In the genomic region with DNA sequence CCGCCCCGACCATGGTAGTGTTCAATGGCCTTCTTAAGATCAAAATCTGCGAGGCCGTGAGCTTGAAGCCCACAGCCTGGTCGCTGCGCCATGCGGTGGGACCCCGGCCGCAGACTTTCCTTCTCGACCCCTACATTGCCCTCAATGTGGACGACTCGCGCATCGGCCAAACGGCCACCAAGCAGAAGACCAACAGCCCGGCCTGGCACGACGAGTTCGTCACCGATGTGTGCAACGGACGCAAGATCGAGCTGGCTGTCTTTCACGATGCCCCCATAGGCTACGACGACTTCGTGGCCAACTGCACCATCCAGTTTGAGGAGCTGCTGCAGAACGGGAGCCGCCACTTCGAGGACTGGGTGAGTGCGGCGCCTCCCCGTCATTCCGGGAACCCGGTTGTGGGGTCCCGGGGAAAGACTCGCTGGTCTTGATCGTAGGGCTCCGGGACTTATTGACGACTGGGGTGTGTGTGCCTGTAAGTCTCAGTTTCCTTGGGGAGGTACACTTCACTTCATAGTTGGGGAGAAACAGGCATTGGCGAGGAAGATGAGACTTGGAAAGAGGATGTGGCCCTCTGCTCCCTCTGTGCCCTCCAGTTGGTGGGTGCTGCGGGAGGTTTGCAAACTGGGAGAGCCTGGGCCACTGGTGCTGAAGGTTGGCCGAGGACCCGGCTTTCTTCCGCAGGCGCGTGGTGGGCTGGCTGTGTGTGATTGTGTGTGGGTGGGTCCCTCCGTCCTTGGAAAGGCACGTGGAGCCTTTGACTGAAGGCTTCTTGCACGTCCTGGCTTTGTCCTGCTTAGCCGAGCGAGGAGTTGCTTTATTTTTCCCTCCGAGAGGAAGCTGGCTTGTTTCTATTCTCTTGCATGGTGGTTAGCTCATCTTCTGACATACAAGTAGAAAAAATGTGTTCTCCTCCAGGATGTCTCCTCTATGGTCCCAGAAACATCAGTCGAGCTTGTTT, we compare ENCODE assay signal across 8 cellular contexts. TPM values are rescaled to one million over a fixed set of nuclear protein-coding genes. Genes with fewer than 3 reads are reported as not detected.
DNase-seq lines count a peak whose midpoint lies in the region; ATAC-seq, FAIRE-seq and TF ChIP-seq lines count a peak whose summit lies in the region.

No MANE protein-coding gene starts in this region.

- no peak for ATAC-seq in lower lobe of right lung
- ATAC-seq in stimulated activated naive CD8-positive, alpha-beta T cell treated with anti-CD3 and anti-CD28 coated beads, Interleukin-15, Interleukin-2, amounts not matched to agents 100 U/mL and 50 U/mL, for 24 hours: no peak
- ATAC-seq in GM19455 (IDR thresholded peaks at IDR 0.05; ENCODE audit: unreplicated experiment): no peak

- peaks cover 0 to 2% (median 0%) of the 10 kb centered on the region in 7 donors for H3K9me3 Mint-ChIP-seq in CD14-positive monocyte

- intact Hi-C loops in CD14-positive monocyte (cut with micrococcal nuclease) (loop anchor here in 1 of 2 donors (5.0 kb wide), 2 partner anchors 75 to 240 kb away; no protein-coding TSS in a partner anchor), lower lobe of right lung (cut with DNase I) (no loop called here)

- H3K27ac Mint-ChIP-seq in CD14-positive monocyte: peak overlapping the region; percentile 54 to 86 (median 82)

- H3K27me3 ChIP-seq in WERI-Rb-1 (ENCODE audit: insufficient read depth, low read depth, severe bottlenecking) (peaks cover 14% of the 10 kb centered on the region), lower lobe of right lung (ENCODE audit: low read depth) (no peaks in the 10 kb centered on the region)

- H3K36me3 Mint-ChIP-seq in CD14-positive monocyte: peaks cover 6 to 7% of the 10 kb centered on the region in 2 donors

- H3K27ac ChIP-seq in WERI-Rb-1: no peak overlapping the region
- peak overlapping the region; percentile 98 for H3K27ac ChIP-seq in lower lobe of right lung

- TF ChIP-seq CTCF in CD14-positive monocyte (IDR thresholded peaks at IDR 0.05) (no peak), WERI-Rb-1 (IDR thresholded peaks at IDR 0.05; ENCODE audit: low read depth, low read length) (no peak), lower lobe of right lung (IDR thresholded peaks at IDR 0.05) (no peak), D721Med (IDR thresholded peaks at IDR 0.05; ENCODE audit: insufficient read depth, missing control alignments) (no peak)

- peak overlapping the region; percentile 55 for H3K4me3 ChIP-seq in Jurkat, Clone E6-1 (ENCODE audit: low read length)
- H3K4me3 ChIP-seq in WERI-Rb-1 (ENCODE audit: low read depth, low read length) (peak overlapping the region; percentile 54), lower lobe of right lung (peak overlapping the region; percentile 80)

- H3K27me3 Mint-ChIP-seq in CD14-positive monocyte (ENCODE audit: low read depth in 3 of 3): peaks cover 2 to 12% (median 3%) of the 10 kb centered on the region in 3 donors

- H3K9me3 ChIP-seq in WERI-Rb-1 (ENCODE audit: severe bottlenecking): no peaks in the 10 kb centered on the region
- H3K9me3 ChIP-seq in lower lobe of right lung: no peaks in the 10 kb centered on the region

- H3K36me3 ChIP-seq in WERI-Rb-1: no peaks in the 10 kb centered on the region
- no peaks in the 10 kb centered on the region for H3K36me3 ChIP-seq in lower lobe of right lung

- FAIRE-seq in D721Med (lab: Jason Lieb, UNC): no peak

- DNase-seq in CD14-positive monocyte (ENCODE audit: low spot score) (peak; percentile 49), WERI-Rb-1 (no peak), dermis blood vessel endothelial cell (peak; percentile 67), lower lobe of right lung (peak; percentile 66), D721Med (ENCODE audit: insufficient read length, low spot score) (no peak)
- DNase-seq in Jurkat, Clone E6-1 (ENCODE audit: low read depth, low spot score): no peak
- DNase-seq in stimulated activated naive CD8-positive, alpha-beta T cell treated with anti-CD3 and anti-CD28 coated beads, Interleukin-15, Interleukin-2, amounts not matched to agents 100 U/mL and 50 U/mL, for 24 hours: peak; percentile 35

- peak overlapping the region; percentile 95 to 99 for H3K4me3 Mint-ChIP-seq in CD14-positive monocyte

- H3K4me1 Mint-ChIP-seq in CD14-positive monocyte: peaks cover 42% of the 10 kb centered on the region

- H3K4me1 ChIP-seq in lower lobe of right lung: peaks cover 53% of the 10 kb centered on the region

RNA-seq across cellular contexts. Expression of a gene that starts 0.9 kb away (rescaled TPM):
- 1 to 10 TPM; 1.3 to 2.3 TPM for polyA plus RNA-seq in CD14-positive monocyte
- 3.9 TPM for polyA plus RNA-seq in Jurkat, Clone E6-1 (2012; ENCODE audit: insufficient read depth, insufficient read length)
- 46.5 and 52.8 TPM in 2 replicates for total RNA-seq in dermis blood vessel endothelial cell
- 85.0 TPM for total RNA-seq in lower lobe of right lung

RNA-seq across cellular contexts. Expression of a gene that starts 41.3 kb away (rescaled TPM):
- 1 to 10 TPM; 7.0 to 9.2 TPM for polyA plus RNA-seq in CD14-positive monocyte
- polyA plus RNA-seq in Jurkat, Clone E6-1 (2012; ENCODE audit: insufficient read depth, insufficient read length): 7.0 TPM
- total RNA-seq in dermis blood vessel endothelial cell (18.0 and 27.5 TPM in 2 replicates), lower lobe of right lung (15.4 TPM)

Comparison
In these comparisons a context has a peak if more than half of its experiments do, and no peak if none do; other contexts are left out.
1. DNase-seq: peak in CD14-positive monocyte (single experiment), dermis blood vessel endothelial cell (single experiment), lower lobe of right lung (single experiment) and stimulated activated naive CD8-positive, alpha-beta T cell treated with anti-CD3 and anti-CD28 coated beads, Interleukin-15, Interleukin-2, amounts not matched to agents 100 U/mL and 50 U/mL, for 24 hours (single experiment); none in Jurkat, Clone E6-1 (single experiment), WERI-Rb-1 (single experiment) and D721Med (single experiment).
2. Peak in every context shown above with its lines, with median percentiles within 50 percentile points of each other: H3K4me3 ChIP-seq.